In the genomic region with DNA sequence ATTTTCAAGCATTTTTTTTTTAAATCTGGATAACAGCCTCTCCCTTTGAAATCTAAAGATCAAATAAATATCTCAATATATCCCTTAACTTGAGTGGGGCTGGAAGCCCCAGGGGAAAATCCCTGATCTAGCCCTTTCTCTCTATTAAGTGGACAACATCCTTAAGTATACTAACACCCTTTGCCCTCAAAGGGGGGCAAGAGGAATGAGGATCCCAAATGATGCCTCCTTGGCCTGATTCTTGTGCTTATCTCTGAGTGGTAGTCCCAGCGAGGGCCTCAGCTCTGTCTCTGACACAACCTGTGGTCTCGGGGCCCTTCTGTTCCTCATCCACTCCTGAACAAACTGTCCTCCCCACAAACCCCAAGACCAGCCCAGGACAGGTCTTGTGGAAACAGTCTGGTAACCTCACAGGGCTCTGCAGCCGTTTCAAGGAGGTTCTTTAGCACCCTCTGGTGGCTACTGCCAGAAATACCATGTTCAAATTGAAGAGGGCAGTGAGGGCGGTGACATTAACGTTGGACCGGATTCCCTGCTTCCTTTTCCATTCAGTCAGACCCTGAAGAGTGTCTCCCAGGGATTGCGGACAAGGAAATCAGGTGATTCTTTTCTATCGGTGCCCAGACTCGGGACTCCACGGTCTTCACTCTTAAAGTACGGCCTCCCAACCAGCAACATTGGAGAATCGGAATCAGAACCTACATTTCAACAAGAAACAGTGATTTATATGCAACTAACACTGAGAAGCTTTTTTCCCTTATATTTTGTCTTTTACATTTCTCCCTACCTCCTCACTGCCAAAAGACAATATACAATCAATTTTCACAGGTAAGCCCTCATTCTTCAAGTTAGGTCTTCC, we compare ENCODE assay signal across 8 cellular contexts. TPM values are rescaled to one million over a fixed set of nuclear protein-coding genes. Genes with fewer than 3 reads are reported as not detected.
DNase-seq lines count a peak whose midpoint lies in the region; ATAC-seq, FAIRE-seq and TF ChIP-seq lines count a peak whose summit lies in the region.

No MANE protein-coding gene starts in this region.

- H3K27me3 ChIP-seq in GM23338 (ENCODE audit: insufficient read depth) (no peaks in the 10 kb centered on the region), foreskin keratinocyte (peaks cover 20% of the 10 kb centered on the region), tibial artery (no peaks in the 10 kb centered on the region)

- no peak overlapping the region for H3K4me2 ChIP-seq in GM23338

- H4K20me1 ChIP-seq in GM23338 (replicated peaks; ENCODE audit: insufficient read depth) = no peaks in the 10 kb centered on the region

- H3K27ac ChIP-seq in GM23338 (ENCODE audit: low read depth) (no peak overlapping the region), foreskin keratinocyte (no peak overlapping the region), tibial artery (no peak overlapping the region)

- no peaks in the 10 kb centered on the region for H3K79me2 ChIP-seq in GM23338 (replicated peaks; ENCODE audit: insufficient read depth)

- H3K36me3 ChIP-seq in GM23338 (ENCODE audit: insufficient read depth) (no peaks in the 10 kb centered on the region), tibial artery (no peaks in the 10 kb centered on the region)

- ATAC-seq in GM23338 (peak; percentile 100), foreskin keratinocyte (peak; percentile 88), omental fat pad (ENCODE audit: low FRiP score) (peak; percentile 91)

- H3K4me3 Mint-ChIP-seq in GM23338 = peak overlapping the region; percentile 41; the same call in 2 of the 3 replicates

- TF ChIP-seq CTCF in GM23338 (conservative IDR thresholded peaks at IDR 0.05; ENCODE audit: low read depth in 2 of 2) = peak; percentile 83 to 91
- peak; percentile 82 for TF ChIP-seq CTCF in foreskin keratinocyte (conservative IDR thresholded peaks at IDR 0.05)
- peak in 1 of 3 donors; percentile 39 for TF ChIP-seq CTCF in omental fat pad (IDR thresholded peaks at IDR 0.05)
- TF ChIP-seq CTCF in tibial artery (IDR thresholded peaks at IDR 0.05) = peak; percentile 78 to 81

- peak overlapping the region; percentile 23; the same call in 1 of the 2 replicates for H2AFZ ChIP-seq in GM23338

- no peaks in the 10 kb centered on the region for H3K36me3 Mint-ChIP-seq in GM23338 (ENCODE audit: low read depth)

- H3K4me3 ChIP-seq in GM23338 = no peak overlapping the region
- H3K4me3 ChIP-seq in tibial artery = no peak overlapping the region

- no peaks in the 10 kb centered on the region for H3K27me3 Mint-ChIP-seq in GM23338 (ENCODE audit: insufficient read depth, low read depth, poor library complexity)

- H3K9me2 ChIP-seq in GM23338 (ENCODE audit: insufficient read depth) = no peaks in the 10 kb centered on the region

- 0 out of 2 replicates have a peak overlapping the region, but pooled peaks have one; percentile 42 for H3K27ac Mint-ChIP-seq in GM23338

- no peaks in the 10 kb centered on the region for H3K9me3 ChIP-seq in tibial artery

- no peaks in the 10 kb centered on the region for H3F3A ChIP-seq in GM23338 (replicated peaks; ENCODE audit: low read depth)

- H3K4me1 Mint-ChIP-seq in GM23338 = peaks cover 8% of the 10 kb centered on the region; the same call in 2 of the 3 replicates

- intact Hi-C loops in tibial artery (cut with DNase I; ENCODE audit: low total_unique reads) = no loop called here

- no peaks in the 10 kb centered on the region for H3K4me1 ChIP-seq in GM23338 (ENCODE audit: insufficient read depth)
- no peaks in the 10 kb centered on the region for H3K4me1 ChIP-seq in foreskin keratinocyte
- H3K4me1 ChIP-seq in tibial artery = peaks cover 0 to 4% (median 0%) of the 10 kb centered on the region in 4 donors

- H3K9me3 Mint-ChIP-seq in GM23338 = no peaks in the 10 kb centered on the region

- peak; percentile 92 for DNase-seq in GM23338 (ENCODE audit: low spot score)
- peak; percentile 81 for DNase-seq in LHCN-M2 (ENCODE audit: low read depth)
- DNase-seq in RPMI8226 = peak; percentile 60
- DNase-seq in activated T-helper 1 cell treated with anti-CD3 and anti-CD28 coated beads, Interleukin-2, amount 50 U/mL, for 16 hours (ENCODE audit: low read depth in 1 of 2, low spot score in 1 of 2) = peak; percentile 19 to 24
- DNase-seq in foreskin keratinocyte = peak in 1 of 2 donors; percentile 56
- peak; percentile 35 for DNase-seq in omental fat pad (ENCODE audit: low spot score)
- DNase-seq in tibial artery = peak; percentile 54 to 71

- FAIRE-seq in G401.6 (lab: Jason Lieb, UNC) = peak; percentile 68

TF ChIP-seq in GM23338, 12 proteins besides CTCF, POLR2A, EP300 and RAD21:
- TF ChIP-seq CREB1 (CRISPR knock-in tag; IDR thresholded peaks at IDR 0.05; ENCODE audit: low read depth) (no peak), ZNF331 (CRISPR knock-in tag; IDR thresholded peaks at IDR 0.05; ENCODE audit: low read depth) (peak; percentile 37; the same call in 1 of the 2 replicates)

RNA-seq across cellular contexts. Expression of a gene that starts 13.0 kb away (rescaled TPM):
- not detected in 2 replicates for total RNA-seq in GM23338 (2014; rRNA removed; shearing (Covaris generic))
- polyA plus RNA-seq in GM23338 (2016; fragmentation: Nextera tagmentation; extraction: Ambion mirVana) = not detected in 2 replicates
- not detected in 2 replicates for total RNA-seq in LHCN-M2 (2014; rRNA removed)
- not detected for polyA plus RNA-seq in LHCN-M2 (2012)
- total RNA-seq in foreskin keratinocyte = not detected in 2 replicates
- polyA plus RNA-seq in foreskin keratinocyte = not detected in 2 replicates
- under 1 TPM in 1 of 4 donors, not detected in 3; 0.79 TPM for total RNA-seq in omental fat pad
